14 cellular contexts compared by ENCODE assay signal in the genomic region with DNA sequence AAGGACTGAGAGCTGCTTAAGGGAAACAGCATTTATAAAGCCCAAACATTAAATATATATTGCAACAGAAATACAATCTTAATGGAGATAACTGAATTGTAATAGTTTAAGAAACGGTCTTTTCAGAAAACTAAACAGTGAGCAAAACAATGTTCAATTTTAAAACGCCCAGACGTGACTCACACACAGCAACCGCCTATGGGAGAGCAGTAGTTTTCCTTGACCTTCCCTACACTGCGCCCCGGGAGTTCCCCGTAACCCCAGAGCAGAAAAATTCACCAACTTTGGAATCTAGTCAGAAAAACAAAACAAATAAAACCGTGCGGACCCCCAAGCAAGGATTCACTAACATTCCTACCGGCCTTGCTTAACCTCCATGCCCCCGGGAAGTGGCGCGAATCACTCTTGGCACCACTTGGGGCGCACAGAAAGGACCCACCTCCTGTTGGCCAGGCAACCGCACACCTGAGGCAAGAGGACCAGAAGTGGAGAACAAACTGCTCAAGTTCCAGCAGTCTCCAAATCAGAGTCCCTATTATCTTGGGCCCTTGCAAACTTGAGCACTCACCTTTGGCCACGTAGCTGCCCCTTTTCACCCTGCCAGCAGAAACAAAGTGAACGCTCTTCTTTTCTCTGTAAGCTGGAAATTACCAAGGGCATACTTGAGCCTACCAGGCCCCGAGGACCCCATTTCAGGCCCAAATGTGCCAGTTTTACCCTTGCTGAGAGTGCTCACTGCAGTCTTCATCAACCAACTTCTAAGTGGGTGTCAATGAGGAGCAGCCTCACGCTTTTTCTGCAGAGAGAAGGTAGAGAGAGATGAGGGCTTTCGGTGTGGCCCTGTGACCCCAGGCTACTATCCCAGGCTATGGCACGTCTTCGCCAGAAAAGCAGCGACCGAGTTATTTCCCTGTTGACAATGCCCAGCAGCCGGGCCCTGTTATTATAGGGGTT.
DNase-seq lines count a peak whose midpoint lies in the region; TF ChIP-seq lines count a peak whose summit lies in the region.
"Had no signal": no experiment of that assay in that cellular context is flagged by ENCODE, and none has a peak within 500 bp of the region (broad histone marks: within the 10 kb centered on the region; RNA-seq: fewer than 3 reads in every experiment).

No MANE protein-coding gene starts in this region.

- peaks cover 11% of the 10 kb centered on the region for H3K36me3 Mint-ChIP-seq in brain

- peak overlapping the region; percentile 18 for H2AFZ ChIP-seq in mesenchymal stem cell (ENCODE audit: low read depth, low read length)

- in situ Hi-C loops in G401 (cut with HindIII; ENCODE audit: low sequenced_read_pairs), result loop anchor here (25.0 kb wide), 1 partner anchor 556 kb away; no protein-coding TSS in a partner anchor

- peak overlapping the region; percentile 49 for H3K4me3 ChIP-seq in HUES48 (ENCODE audit: low read depth, low read length)
- H3K4me3 ChIP-seq in mesenchymal stem cell (ENCODE audit: insufficient read depth in 1 of 2, low read depth in 1 of 2, low read length in 2 of 2), result peak overlapping the region in 1 of 2 experiments; percentile 77
- H3K4me3 ChIP-seq: lung had no signal

- TF ChIP-seq CTCF in brain (conservative IDR thresholded peaks at IDR 0.05) (no peak), RWPE1 (conservative IDR thresholded peaks at IDR 0.05; ENCODE audit: low read depth) (no peak)

- H3K27ac Mint-ChIP-seq in brain, result peak overlapping the region; percentile 66 to 100 (median 99)
- H3K27ac Mint-ChIP-seq: activated CD8-positive, alpha-beta T cell treated with anti-CD3 and anti-CD28 coated beads for 36 hours had no signal

- H3K9ac ChIP-seq in HUES48 (ENCODE audit: low read depth, low read length), result no peak overlapping the region
- H3K9ac ChIP-seq in mesenchymal stem cell (ENCODE audit: low read length), result peak overlapping the region; percentile 27
- H3K9ac ChIP-seq: KMS-11 had no signal

- no peaks in the 10 kb centered on the region for H3K36me3 ChIP-seq in HUES48 (ENCODE audit: control insufficient read depth, insufficient read depth, low read length)
- no peaks in the 10 kb centered on the region for H3K36me3 ChIP-seq in mesenchymal stem cell (ENCODE audit: control insufficient read depth in 1 of 2, insufficient read depth in 2 of 2, low read depth in 1 of 2, low read length in 2 of 2)

- no peak overlapping the region for H2BK5ac ChIP-seq in mesenchymal stem cell (ENCODE audit: low read depth, low read length, poor library complexity, severe bottlenecking)

- no peak overlapping the region for H2BK15ac ChIP-seq in mesenchymal stem cell (ENCODE audit: low read depth, poor library complexity, severe bottlenecking)

- no peak overlapping the region for H2BK12ac ChIP-seq in mesenchymal stem cell (ENCODE audit: low read length in 2 of 2)

- no peak overlapping the region for H4K91ac ChIP-seq in mesenchymal stem cell (ENCODE audit: low read length)

- H3K9me3 Mint-ChIP-seq in brain, result peaks cover 0 to 9% (median 2%) of the 10 kb centered on the region in 5 experiments
- H3K9me3 Mint-ChIP-seq: activated CD8-positive, alpha-beta T cell treated with anti-CD3 and anti-CD28 coated beads for 36 hours had no signal

- peaks cover 68% of the 10 kb centered on the region for H3K4me1 ChIP-seq in HUES48 (ENCODE audit: control insufficient read depth, insufficient read depth, low read length)
- H3K4me1 ChIP-seq in mesenchymal stem cell (ENCODE audit: control insufficient read depth, insufficient read depth, low read depth, low read length), result peaks cover 32% of the 10 kb centered on the region

- H3K18ac ChIP-seq in mesenchymal stem cell (ENCODE audit: low read depth in 1 of 2, low read length in 2 of 2), result no peak overlapping the region

- H3K27me3 ChIP-seq in HUES48 (ENCODE audit: control insufficient read depth, insufficient read depth, low read length) (peaks cover 95% of the 10 kb centered on the region), mesenchymal stem cell (ENCODE audit: control insufficient read depth in 1 of 2, insufficient read depth in 1 of 2, low read length in 2 of 2) (peaks cover 86 to 99% of the 10 kb centered on the region in 2 experiments)

- no peak overlapping the region for H3K4me2 ChIP-seq in mesenchymal stem cell (ENCODE audit: low read length, poor library complexity, severe bottlenecking)
- H3K4me2 ChIP-seq: KMS-11 had no signal

- H3K14ac ChIP-seq in mesenchymal stem cell (ENCODE audit: low read length in 2 of 2), result no peak overlapping the region

- H3K79me1 ChIP-seq in mesenchymal stem cell (replicated peaks; ENCODE audit: low read length, poor library complexity, severe bottlenecking), result no peaks in the 10 kb centered on the region

- H3K9me3 ChIP-seq in HUES48 (ENCODE audit: control insufficient read depth, insufficient read depth, low read length), result no peaks in the 10 kb centered on the region
- H3K9me3 ChIP-seq in mesenchymal stem cell (ENCODE audit: control insufficient read depth, low read length), result no peaks in the 10 kb centered on the region

- H2AK5ac ChIP-seq in mesenchymal stem cell (ENCODE audit: low read length, severe bottlenecking), result no peak overlapping the region

- H3K27me3 Mint-ChIP-seq in brain, result peaks cover 61% of the 10 kb centered on the region

- peak overlapping the region; percentile 88 to 95 (median 94) for H3K4me3 Mint-ChIP-seq in brain
- H3K4me3 Mint-ChIP-seq: activated CD8-positive, alpha-beta T cell treated with anti-CD3 and anti-CD28 coated beads for 36 hours had no signal

- POLR2A ChIA-PET in RWPE1 (lab: Yijun Ruan, JAX; ENCODE audit: low non-redundant PET), result no interaction called here

- no peak overlapping the region for H3K23ac ChIP-seq in mesenchymal stem cell (ENCODE audit: low read length in 2 of 2)

- no peak overlapping the region for H2BK120ac ChIP-seq in mesenchymal stem cell (ENCODE audit: low read depth, low read length)

- H3K4ac ChIP-seq in mesenchymal stem cell (ENCODE audit: low read depth in 1 of 2, low read length in 2 of 2), result no peak overlapping the region

- 6% methylated on average over 22 of the region's 25 CpGs for WGBS in mesenchymal stem cell

- no peak overlapping the region for H3K27ac ChIP-seq in HUES48 (ENCODE audit: low read depth, low read length)
- H3K27ac ChIP-seq in mesenchymal stem cell (ENCODE audit: low read length, poor library complexity, severe bottlenecking), result no peak overlapping the region
- H3K27ac ChIP-seq in RWPE1, result no peak overlapping the region
- H3K27ac ChIP-seq: KMS-11 had no signal

- CTCF ChIA-PET in RWPE1 (lab: Yijun Ruan, JAX), result interaction anchor here (0.7 to 0.8 kb wide), 2 partner anchors 9 to 485 kb away, joined by 3 to 4 read pairs; no protein-coding TSS in a partner anchor

- DNase-seq in G401 (ENCODE audit: low spot score) (peak; percentile 76), mesenchymal stem cell (no peak), RWPE1 (ENCODE audit: low spot score) (no peak), GDM1 (lab: John Stamatoyannopoulos, UW) (no peak), NCI-H1417 treated with DMSO at 0.1 percent for 48 hours (lab: John Stamatoyannopoulos, UW) (no peak), 8988T (no peak)
- DNase-seq: activated CD8-positive, alpha-beta T cell treated with anti-CD3 and anti-CD28 coated beads for 36 hours; activated naive CD4-positive, alpha-beta T cell treated with Interleukin-2 at 50 U/mL for 16 hours; HCEC 1CT; stimulated activated CD4-positive, alpha-beta T cell treated with anti-CD3 and anti-CD28 coated beads, Interleukin-4, amount 100 ng/mL, for 24 hours had no signal

- no peak overlapping the region for H4K8ac ChIP-seq in mesenchymal stem cell (ENCODE audit: low read length)

- H3K4me1 Mint-ChIP-seq in brain, result peaks cover 76% of the 10 kb centered on the region
